Comparison of ENCODE assay signal across 9 cellular contexts in the genomic region with DNA sequence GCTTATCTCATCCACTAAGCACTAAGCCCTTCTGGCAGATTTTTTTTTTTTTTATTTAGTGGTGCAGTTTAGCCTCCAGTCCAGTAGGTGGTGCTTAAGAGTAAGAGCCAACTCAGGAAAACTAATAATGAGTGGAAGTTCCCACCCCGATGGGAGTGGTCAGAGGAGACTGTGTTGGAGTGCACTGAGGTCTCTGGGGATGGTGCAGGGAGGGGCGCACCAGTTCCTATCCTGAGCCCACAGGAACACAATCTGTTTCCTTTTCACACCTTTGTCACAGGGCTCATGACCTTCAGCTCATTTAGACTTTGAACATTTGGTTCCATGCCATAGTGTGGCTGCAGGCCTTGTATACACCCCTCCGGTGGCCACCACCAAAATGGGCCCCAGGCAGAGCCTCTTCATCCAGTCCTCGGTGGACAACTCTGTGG.
DNase-seq lines count a peak whose midpoint lies in the region; ATAC-seq and TF ChIP-seq lines count a peak whose summit lies in the region.
"Had no signal": no experiment of that assay in that cellular context is flagged by ENCODE, and none has a peak within 500 bp of the region (broad histone marks: within the 10 kb centered on the region; RNA-seq: fewer than 3 reads in every experiment).

No MANE protein-coding gene starts in this region.

- no peaks in the 10 kb centered on the region for H3K9me3 Mint-ChIP-seq in activated T-helper 2 cell treated with anti-CD3 and anti-CD28 coated beads, Interferon-gamma antibody, Interleukin-2, Interleukin-4, amounts not matched to agents 10 μg/mL and 5 μg/mL and 100 μg/mL, durations not matched to agents 14 hours and 24 hours and 36 hours

- H3K27ac ChIP-seq in PC-3 (ENCODE audit: low read length): no peak overlapping the region
- H3K27ac ChIP-seq in right atrium auricular region: no peak overlapping the region

- intact Hi-C loops in PC-3 (cut with micrococcal nuclease): no loop called here
- intact Hi-C loops in activated T-helper 2 cell treated with anti-CD3 and anti-CD28 coated beads, Interferon-gamma antibody, Interleukin-2, Interleukin-4, amounts not matched to agents 10 μg/mL and 5 μg/mL and 100 μg/mL, durations not matched to agents 14 hours and 24 hours and 36 hours (cut with micrococcal nuclease): no loop called here

- H3K4me1 ChIP-seq in PC-3 (ENCODE audit: insufficient read depth, low read length): peaks cover 11% of the 10 kb centered on the region
- no peaks in the 10 kb centered on the region for H3K4me1 ChIP-seq in right atrium auricular region

- ATAC-seq in HG02840 (IDR thresholded peaks at IDR 0.05; ENCODE audit: low FRiP score, unreplicated experiment): peak; percentile 65
- ATAC-seq in PC-3: no peak

- H3K4me3 ChIP-seq in PC-3 (ENCODE audit: low read length) (no peak overlapping the region), right atrium auricular region (no peak overlapping the region)

- H2AFZ ChIP-seq in PC-3 (ENCODE audit: low read length): no peak overlapping the region

- no peaks in the 10 kb centered on the region for H3K4me1 Mint-ChIP-seq in activated T-helper 2 cell treated with anti-CD3 and anti-CD28 coated beads, Interferon-gamma antibody, Interleukin-2, Interleukin-4, amounts not matched to agents 10 μg/mL and 5 μg/mL and 100 μg/mL, durations not matched to agents 14 hours and 24 hours and 36 hours (ENCODE audit: low read depth)
- H3K4me1 Mint-ChIP-seq: CD4-positive, CD25-positive, alpha-beta regulatory T cell had no signal

- CTCF ChIA-PET in PC-3 (lab: Charles Lee): no interaction called here

- no peaks in the 10 kb centered on the region for H3K79me2 ChIP-seq in PC-3 (ENCODE audit: low read length)

- DNase-seq in NCI-H82 (lab: John Stamatoyannopoulos, UW) (peak; percentile 56), NCI-H82 treated with DMSO at 0.1 percent for 48 hours (lab: John Stamatoyannopoulos, UW; ENCODE audit: unreplicated experiment) (no peak), PC-3 (no peak), right atrium auricular region (ENCODE audit: low spot score) (no peak), 8988T (no peak), NCI-H2029 treated with DMSO at 0.1 percent for 48 hours (lab: John Stamatoyannopoulos, UW) (no peak)
- no peak for DNase-seq in activated T-helper 2 cell treated with anti-CD3 and anti-CD28 coated beads, Interferon-gamma antibody, Interleukin-2, Interleukin-4, amounts not matched to agents 10 μg/mL and 5 μg/mL and 100 μg/mL, durations not matched to agents 14 hours and 24 hours and 36 hours (ENCODE audit: low spot score)
- DNase-seq: CD4-positive, CD25-positive, alpha-beta regulatory T cell had no signal

- H3K36me3 Mint-ChIP-seq in activated T-helper 2 cell treated with anti-CD3 and anti-CD28 coated beads, Interferon-gamma antibody, Interleukin-2, Interleukin-4, amounts not matched to agents 10 μg/mL and 5 μg/mL and 100 μg/mL, durations not matched to agents 14 hours and 24 hours and 36 hours (ENCODE audit: low read depth): no peaks in the 10 kb centered on the region
- H3K36me3 Mint-ChIP-seq: CD4-positive, CD25-positive, alpha-beta regulatory T cell had no signal

- H3K27me3 Mint-ChIP-seq in activated T-helper 2 cell treated with anti-CD3 and anti-CD28 coated beads, Interferon-gamma antibody, Interleukin-2, Interleukin-4, amounts not matched to agents 10 μg/mL and 5 μg/mL and 100 μg/mL, durations not matched to agents 14 hours and 24 hours and 36 hours (ENCODE audit: low read depth): no peaks in the 10 kb centered on the region
- H3K27me3 Mint-ChIP-seq: CD4-positive, CD25-positive, alpha-beta regulatory T cell had no signal

- H3K4me2 ChIP-seq in PC-3 (ENCODE audit: low read length): no peak overlapping the region

- no peak overlapping the region for H3K27ac Mint-ChIP-seq in activated T-helper 2 cell treated with anti-CD3 and anti-CD28 coated beads, Interferon-gamma antibody, Interleukin-2, Interleukin-4, amounts not matched to agents 10 μg/mL and 5 μg/mL and 100 μg/mL, durations not matched to agents 14 hours and 24 hours and 36 hours
- H3K27ac Mint-ChIP-seq: CD4-positive, CD25-positive, alpha-beta regulatory T cell had no signal

- H3F3A ChIP-seq in PC-3 (ENCODE audit: low read length, unreplicated experiment): no peaks in the 10 kb centered on the region

- POLR2A ChIA-PET in PC-3 (lab: Charles Lee; ENCODE audit: unreplicated experiment): no interaction called here

- no peaks in the 10 kb centered on the region for H3K27me3 ChIP-seq in PC-3 (ENCODE audit: low read length)
- H3K27me3 ChIP-seq in right atrium auricular region: no peaks in the 10 kb centered on the region

- H4K20me1 ChIP-seq in PC-3 (ENCODE audit: low read length): no peaks in the 10 kb centered on the region

- no peak overlapping the region for H3K9ac ChIP-seq in PC-3 (ENCODE audit: low read length)

- no peaks in the 10 kb centered on the region for H3K9me3 ChIP-seq in PC-3 (ENCODE audit: low read length)
- H3K9me3 ChIP-seq in right atrium auricular region: peaks cover 0 to 14% of the 10 kb centered on the region in 2 donors

- TF ChIP-seq CTCF in PC-3 (conservative IDR thresholded peaks at IDR 0.05; ENCODE audit: low read depth, low read length) (peak; percentile 57), right atrium auricular region (IDR thresholded peaks at IDR 0.05) (peak; percentile 26 to 67)

- BruUV-seq in PC-3 (replicated peaks; lab: Mats Ljungman, UMichigan): no TSS peak

- H3K36me3 ChIP-seq in PC-3 (ENCODE audit: low read depth, low read length) (peaks cover 7% of the 10 kb centered on the region; the same call in 1 of the 2 replicates), right atrium auricular region (no peaks in the 10 kb centered on the region)

- H3K9me2 ChIP-seq in PC-3 (replicated peaks; ENCODE audit: low read length): no peaks in the 10 kb centered on the region

- no peak overlapping the region for H3K4me3 Mint-ChIP-seq in activated T-helper 2 cell treated with anti-CD3 and anti-CD28 coated beads, Interferon-gamma antibody, Interleukin-2, Interleukin-4, amounts not matched to agents 10 μg/mL and 5 μg/mL and 100 μg/mL, durations not matched to agents 14 hours and 24 hours and 36 hours (ENCODE audit: low read depth)
- H3K4me3 Mint-ChIP-seq: CD4-positive, CD25-positive, alpha-beta regulatory T cell had no signal
